Comparison of ENCODE assay signal across 16 cellular contexts in genomic region chr15:31320022-31320421, GRCh38.
"Had no signal": no experiment of that assay in that cellular context is flagged by ENCODE, and none has a peak within 500 bp of the region (broad histone marks: within the 10 kb centered on the region; RNA-seq: fewer than 3 reads in every experiment).

No MANE protein-coding gene starts in this region.

- H3K27ac Mint-ChIP-seq: activated B cell treated with CpG ODN at 0.5 μM for 24 hours; effector memory CD8-positive, alpha-beta T cell; memory B cell had no signal

- H3K9me3 Mint-ChIP-seq: activated B cell treated with CpG ODN at 0.5 μM for 24 hours; effector memory CD8-positive, alpha-beta T cell; memory B cell; natural killer cell treated with Interleukin-12 subunit alpha and Interleukin-12 subunit beta and Interleukin-15 and Interleukin-18, amount 100 ng/mL, for 72 hours had no signal

- ATAC-seq: body of pancreas; effector memory CD8-positive, alpha-beta T cell; gastroesophageal sphincter; natural killer cell treated with Interleukin-12 subunit alpha and Interleukin-12 subunit beta and Interleukin-15 and Interleukin-18, amount 100 ng/mL, for 72 hours; psoas muscle had no signal

- H3K27me3 ChIP-seq: body of pancreas, vagina had no signal

- H3K4me3 Mint-ChIP-seq: activated B cell treated with CpG ODN at 0.5 μM for 24 hours; effector memory CD8-positive, alpha-beta T cell; memory B cell; natural killer cell treated with Interleukin-12 subunit alpha and Interleukin-12 subunit beta and Interleukin-15 and Interleukin-18, amount 100 ng/mL, for 72 hours had no signal

- H3K27ac ChIP-seq: body of pancreas, epithelial cell of prostate, gastroesophageal sphincter, left ventricle myocardium inferior, psoas muscle, tibial artery, vagina had no signal

- H3K9me3 ChIP-seq: body of pancreas, left ventricle myocardium inferior, psoas muscle, tibial artery, vagina had no signal

- DNase-seq: activated B cell treated with CpG ODN at 0.5 μM for 24 hours; activated CD4-positive, alpha-beta T cell treated with anti-CD3 and anti-CD28 coated beads, Interleukin-2, amount 50 U/mL, for 1 hour; activated naive CD4-positive, alpha-beta T cell treated with anti-CD3 and anti-CD28 coated beads, Interleukin-2, amount 50 U/mL, for 16 hours; amniotic stem cell; body of pancreas; central memory CD4-positive, alpha-beta T cell; effector memory CD8-positive, alpha-beta T cell; left ventricle myocardium inferior; psoas muscle; stimulated activated CD4-positive, alpha-beta T cell treated with anti-CD3 and anti-CD28 coated beads, Interleukin-12 subunit alpha, Interleukin-12 subunit beta, amount 100 ng/mL, for 4 hours; tibial artery had no signal

- H3K36me3 ChIP-seq: gastroesophageal sphincter, left ventricle myocardium inferior, tibial artery, vagina had no signal

- H3K27me3 Mint-ChIP-seq: activated B cell treated with CpG ODN at 0.5 μM for 24 hours; effector memory CD8-positive, alpha-beta T cell; memory B cell; natural killer cell treated with Interleukin-12 subunit alpha and Interleukin-12 subunit beta and Interleukin-15 and Interleukin-18, amount 100 ng/mL, for 72 hours had no signal

- H3K36me3 Mint-ChIP-seq: memory B cell; natural killer cell treated with Interleukin-12 subunit alpha and Interleukin-12 subunit beta and Interleukin-15 and Interleukin-18, amount 100 ng/mL, for 72 hours had no signal

- H3K4me3 ChIP-seq: body of pancreas, gastroesophageal sphincter, left ventricle myocardium inferior, psoas muscle, tibial artery, vagina had no signal
